In genomic region chr14:21382886-21383847, GRCh38 we compare ENCODE assay signal across 8 cellular contexts. TPM values are rescaled to one million over a fixed set of nuclear protein-coding genes. Genes with fewer than 3 reads are reported as not detected.
DNase-seq lines count a peak whose midpoint lies in the region; ATAC-seq lines count a peak whose summit lies in the region.

No MANE protein-coding gene starts in this region.

- intact Hi-C loops in left ventricle myocardium superior (cut with micrococcal nuclease): loop anchor here (10.0 kb wide), 1 partner anchor 148 kb away; no protein-coding TSS in a partner anchor

- peak; percentile 33 for ATAC-seq in left ventricle myocardium superior
- ATAC-seq in HG02678 (IDR thresholded peaks at IDR 0.05; ENCODE audit: unreplicated experiment): no peak

- 0 to 1% (median 0%) methylated on average over 39 of the region's 39 CpGs for WGBS in adipose tissue, 3 donors

- peak overlapping the region; percentile 68 for H3K27ac ChIP-seq in adipose tissue (ENCODE audit: low read depth, low read length)

- peak; percentile 46 for DNase-seq in NCI-H2196 treated with DMSO at 0.1 percent for 48 hours (lab: John Stamatoyannopoulos, UW; ENCODE audit: unreplicated experiment)
- no peak for DNase-seq in NCI-H2196 (lab: John Stamatoyannopoulos, UW; ENCODE audit: unreplicated experiment)
- DNase-seq in Kasumi-1 (lab: John Stamatoyannopoulos, UW): peak; percentile 53 to 59
- peak; percentile 59 for DNase-seq in SW480 (ENCODE audit: low spot score)
- peak; percentile 45 for DNase-seq in left ventricle myocardium superior
- peak; percentile 9 for DNase-seq in putamen (ENCODE audit: low spot score)

RNA-seq across cellular contexts. Expression of gene SUPT16H, which starts 0.7 kb away (rescaled TPM):
- polyA plus RNA-seq in adipose tissue: 10 to 100 TPM; 20.4 to 53.6 (median 43.4) TPM
- total RNA-seq in left ventricle myocardium superior: 28.5 TPM
